Comparison of ENCODE assay signal across 12 cellular contexts in genomic region chr7:139505563-139505962, GRCh38. TPM values are rescaled to one million over a fixed set of nuclear protein-coding genes. Genes with fewer than 3 reads are reported as not detected.
DNase-seq lines count a peak whose midpoint lies in the region; ATAC-seq and TF ChIP-seq lines count a peak whose summit lies in the region.
"Had no signal": no experiment of that assay in that cellular context is flagged by ENCODE, and none has a peak within 500 bp of the region (broad histone marks: within the 10 kb centered on the region; RNA-seq: fewer than 3 reads in every experiment).

No MANE protein-coding gene starts in this region.

- TF ChIP-seq POLR2A in prostate gland (IDR thresholded peaks at IDR 0.05), result no peak

- H3K9ac ChIP-seq in PC-3 (ENCODE audit: low read length), result no peak overlapping the region

- POLR2A ChIA-PET in GM10248 (lab: Yijun Ruan, JAX) (no interaction called here), PC-3 (lab: Charles Lee; ENCODE audit: unreplicated experiment) (no interaction called here)

- H3K27ac ChIP-seq in PC-3 (ENCODE audit: low read length), result no peak overlapping the region
- no peak overlapping the region for H3K27ac ChIP-seq in left ventricle myocardium inferior (replicated peaks)
- no peak overlapping the region for H3K27ac ChIP-seq in prostate gland
- H3K27ac ChIP-seq: RWPE1 had no signal

- no peak; the same call in 1 of the 2 replicates for ATAC-seq in PC-3

- H2AFZ ChIP-seq in PC-3 (ENCODE audit: low read length), result no peak overlapping the region

- 70% methylated on average over 9 of the region's 9 CpGs for WGBS in prostate gland

- no peaks in the 10 kb centered on the region for H3K79me2 ChIP-seq in PC-3 (ENCODE audit: low read length)

- H3K27me3 ChIP-seq in PC-3 (ENCODE audit: low read length), result no peaks in the 10 kb centered on the region
- H3K27me3 ChIP-seq in left ventricle myocardium inferior (ENCODE audit: low read depth), result peaks cover 28% of the 10 kb centered on the region
- H3K27me3 ChIP-seq in prostate gland (replicated peaks; ENCODE audit: insufficient read depth), result no peaks in the 10 kb centered on the region

- H3K4me3 ChIP-seq in PC-3 (ENCODE audit: low read length) (no peak overlapping the region), fibroblast of mammary gland (ENCODE audit: control insufficient read depth, low read depth, low read length) (no peak overlapping the region), left ventricle myocardium inferior (no peak overlapping the region), prostate gland (no peak overlapping the region)

- BruUV-seq in PC-3 (replicated peaks; lab: Mats Ljungman, UMichigan), result no TSS peak

- H3K36me3 ChIP-seq in PC-3 (ENCODE audit: low read depth, low read length), result no peaks in the 10 kb centered on the region
- H3K36me3 ChIP-seq in left ventricle myocardium inferior, result no peaks in the 10 kb centered on the region
- no peaks in the 10 kb centered on the region for H3K36me3 ChIP-seq in prostate gland

- no peaks in the 10 kb centered on the region for H3K9me2 ChIP-seq in PC-3 (replicated peaks; ENCODE audit: low read length)

- H3K4me1 ChIP-seq in PC-3 (ENCODE audit: insufficient read depth, low read length), result no peaks in the 10 kb centered on the region
- H3K4me1 ChIP-seq in left ventricle myocardium inferior, result no peaks in the 10 kb centered on the region
- H3K4me1 ChIP-seq in prostate gland (replicated peaks), result no peaks in the 10 kb centered on the region

- CTCF ChIA-PET in GM10248 (lab: Yijun Ruan, JAX) (interaction anchor here (1.0 kb wide), 1 partner anchor 467 kb away, joined by 3 read pairs; no protein-coding TSS in a partner anchor), PC-3 (lab: Charles Lee) (no interaction called here)

- H4K20me1 ChIP-seq in PC-3 (ENCODE audit: low read length), result no peaks in the 10 kb centered on the region

- intact Hi-C loops in PC-3 (cut with micrococcal nuclease), result no loop called here
- intact Hi-C loops in left ventricle myocardium inferior (cut with micrococcal nuclease), result no loop called here
- intact Hi-C loops in prostate gland (cut with DNase I), result loop anchor here (10.0 kb wide), 1 partner anchor 119 kb away; no protein-coding TSS in a partner anchor

- no peak overlapping the region for H3K4me2 ChIP-seq in PC-3 (ENCODE audit: low read length)

- no peaks in the 10 kb centered on the region for H3F3A ChIP-seq in PC-3 (ENCODE audit: low read length, unreplicated experiment)

- H3K9me3 ChIP-seq in PC-3 (ENCODE audit: low read length) (no peaks in the 10 kb centered on the region), left ventricle myocardium inferior (replicated peaks) (no peaks in the 10 kb centered on the region), prostate gland (no peaks in the 10 kb centered on the region)

- DNase-seq in AG09319 (ENCODE audit: extremely low read depth, low read depth) (no peak), GM10248 (ENCODE audit: extremely low spot score) (no peak), PC-3 (peak; percentile 9), fibroblast of mammary gland (ENCODE audit: low read depth) (peak; percentile 17), DMS153 treated with DMSO at 0.1 percent for 48 hours (lab: John Stamatoyannopoulos, UW; ENCODE audit: unreplicated experiment) (no peak), left ventricle myocardium inferior (no peak), prostate gland (ENCODE audit: low spot score) (no peak)
- no peak for DNase-seq in stimulated activated naive CD4-positive, alpha-beta T cell treated with Interleukin-2 at 50 U/mL for 16 hours (lab: John Stamatoyannopoulos, UW)
- DNase-seq: effector CD4-positive, alpha-beta T cell; stimulated activated CD4-positive, alpha-beta T cell treated with anti-CD3 and anti-CD28 coated beads, Interleukin-12 subunit alpha, Interleukin-12 subunit beta, amount 100 ng/mL, for 4 hours had no signal

- TF ChIP-seq CTCF in AG09319 (IDR thresholded peaks at IDR 0.05; ENCODE audit: low read depth, low read length) (peak; percentile 2; the same call in 1 of the 2 replicates), GM10248 (IDR thresholded peaks at IDR 0.05; ENCODE audit: control extremely low read depth, extremely low read depth, low read depth, missing control alignments) (peak; percentile 30), PC-3 (conservative IDR thresholded peaks at IDR 0.05; ENCODE audit: low read depth, low read length) (peak; percentile 48), fibroblast of mammary gland (conservative IDR thresholded peaks at IDR 0.05; ENCODE audit: control insufficient read depth, insufficient read depth, low read depth, low read length) (peak; percentile 23), left ventricle myocardium inferior (IDR thresholded peaks at IDR 0.05; ENCODE audit: borderline replicate concordance) (no peak), prostate gland (IDR thresholded peaks at IDR 0.05) (no peak)

RNA-seq across cellular contexts. Expression of gene CLEC2L, which starts 17.9 kb away (rescaled TPM):
- not detected in 2 replicates for total RNA-seq in PC-3 (2014; rRNA removed)
- 0.25 TPM for total RNA-seq in left ventricle myocardium inferior
- 1 to 10 TPM in 1 of 2 donors, not detected in 1; 3.0 TPM for total RNA-seq in prostate gland
- total RNA-seq: lower leg skin had no signal

RNA-seq across cellular contexts. Expression of gene KLRG2, which starts 22.1 kb away (rescaled TPM):
- total RNA-seq in PC-3 (2014; rRNA removed), result 2.2 and 3.3 TPM in 2 replicates
- not detected for total RNA-seq in left ventricle myocardium inferior
- total RNA-seq in prostate gland, result 1 to 10 TPM in 1 of 2 donors, under 1 TPM in 1; 0.68 to 1.5 TPM

Comparison
In these comparisons a context has a peak if more than half of its experiments do, and no peak if none do; other contexts are left out.
1. DNase-seq: peak in PC-3 (single experiment) and fibroblast of mammary gland (single experiment); none in AG09319 (single experiment), GM10248 (single experiment), stimulated activated naive CD4-positive, alpha-beta T cell treated with Interleukin-2 at 50 U/mL for 16 hours (single experiment), DMS153 treated with DMSO at 0.1 percent for 48 hours (single experiment), left ventricle myocardium inferior (single experiment) and prostate gland (single experiment).
2. CTCF ChIP-seq: peak in AG09319 (single experiment), GM10248 (single experiment), PC-3 (single experiment) and fibroblast of mammary gland (single experiment); none in left ventricle myocardium inferior (single experiment) and prostate gland (0 of 4).